Comparison of ENCODE assay signal across 22 cellular contexts in genomic region chr1:212554401-212554800, GRCh38.
"Had no signal": no experiment of that assay in that cellular context is flagged by ENCODE, and none has a peak within 500 bp of the region (broad histone marks: within the 10 kb centered on the region; RNA-seq: fewer than 3 reads in every experiment).

No MANE protein-coding gene starts in this region.

- H3K4me3 Mint-ChIP-seq: activated naive CD8-positive, alpha-beta T cell; activated T-helper 17 cell treated with anti-CD3 and anti-CD28 coated beads, Interleukin-2, amount 50 U/mL, for 72 hours; effector memory CD8-positive, alpha-beta T cell; nephron; stimulated activated naive CD8-positive, alpha-beta T cell treated with anti-CD3 and anti-CD28 coated beads, Interleukin-15, Interleukin-2, amounts not matched to agents 100 ng/mL and 50 ng/mL, for 24 hours had no signal

- H3K27ac Mint-ChIP-seq: activated naive CD8-positive, alpha-beta T cell; activated T-helper 17 cell treated with anti-CD3 and anti-CD28 coated beads, Interleukin-2, amount 50 U/mL, for 72 hours; effector memory CD8-positive, alpha-beta T cell; nephron; stimulated activated naive CD8-positive, alpha-beta T cell treated with anti-CD3 and anti-CD28 coated beads, Interleukin-15, Interleukin-2, amounts not matched to agents 100 ng/mL and 50 ng/mL, for 24 hours had no signal

- H3K9me3 ChIP-seq: colonic mucosa, neutrophil, pancreas, psoas muscle, right atrium auricular region, tibial artery had no signal

- H3K4me3 ChIP-seq: colonic mucosa, dorsolateral prefrontal cortex, heart right ventricle, pancreas, psoas muscle, right atrium auricular region, tibial artery had no signal

- H3K27me3 Mint-ChIP-seq: activated naive CD8-positive, alpha-beta T cell had no signal

- H3K36me3 Mint-ChIP-seq: activated naive CD8-positive, alpha-beta T cell had no signal

- ATAC-seq: activated T-helper 17 cell treated with anti-CD3 and anti-CD28 coated beads, Interleukin-2, amount 50 U/mL, for 72 hours; effector memory CD8-positive, alpha-beta T cell; esophagus mucosa; heart right ventricle; left cardiac atrium; pancreas; psoas muscle had no signal

- DNase-seq: activated CD4-positive, alpha-beta T cell treated with anti-CD3 and anti-CD28 coated beads, Interleukin-2, amount 50 U/mL, for 1 hour; activated CD4-positive, CD25-positive, alpha-beta regulatory T cell treated with anti-CD3 and anti-CD28 coated beads, Interleukin-2, amount 50 U/mL, for 72 hours; activated naive CD4-positive, alpha-beta T cell; activated T-cell treated with anti-CD3 and anti-CD28 coated beads, Interleukin-2, amount 50 U/mL, for 1 hour; colonic mucosa; dorsolateral prefrontal cortex; effector memory CD8-positive, alpha-beta T cell; heart right ventricle; islet precursor cell; left cardiac atrium; pancreas; psoas muscle; stimulated activated CD4-positive, alpha-beta T cell treated with anti-CD3 and anti-CD28 coated beads, Interleukin-4, amount 100 ng/mL, for 4 hours; tibial artery; WERI-Rb-1 had no signal
